Comparison of ENCODE assay signal across 8 cellular contexts in the genomic region with DNA sequence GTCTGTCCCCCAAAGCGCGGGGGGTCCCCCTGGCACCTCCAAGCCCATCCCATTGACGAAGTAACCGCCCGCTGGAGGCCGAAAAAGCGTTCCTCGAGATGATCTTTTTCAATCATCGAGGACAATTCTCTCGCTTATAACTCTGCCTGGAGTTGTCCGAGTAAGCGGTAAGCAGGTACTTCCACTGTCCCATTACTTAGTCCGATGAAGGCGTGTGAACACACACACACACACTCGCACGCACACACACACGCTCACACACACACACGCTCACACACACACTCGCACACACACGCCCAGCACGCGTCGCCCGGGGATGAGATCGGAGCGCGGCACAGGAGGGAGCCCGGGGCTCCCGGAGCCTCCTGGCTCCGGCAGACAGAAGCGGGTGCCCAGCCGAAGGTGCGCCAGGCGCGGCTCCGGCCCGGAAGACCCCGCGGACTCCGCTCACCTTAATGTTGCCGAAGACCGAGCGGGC. TPM values are rescaled to one million over a fixed set of nuclear protein-coding genes. Genes with fewer than 3 reads are reported as not detected.
DNase-seq lines count a peak whose midpoint lies in the region; ATAC-seq and TF ChIP-seq lines count a peak whose summit lies in the region.

No MANE protein-coding gene starts in this region.

- CTCF ChIA-PET in activated naive CD4-positive, alpha-beta T cell treated with anti-CD3 and anti-CD28 coated beads for 36 hours (lab: Charles Lee), result no interaction called here

- in situ Hi-C loops in GM13976 (cut with MboI; ENCODE audit: low sequenced_read_pairs, unreplicated experiment), result no loop called here

- H3K4me3 ChIP-seq in left lung, result peak overlapping the region; percentile 45 to 48
- peak overlapping the region; percentile 51 for H3K4me3 ChIP-seq in thymus (ENCODE audit: low read length)

- 2% methylated on average over 43 of the region's 43 CpGs for WGBS in thymus

- ATAC-seq in left lung, result peak; percentile 37
- no peak for ATAC-seq in GM21737 (IDR thresholded peaks at IDR 0.05; ENCODE audit: unreplicated experiment)

- peaks cover 39% of the 10 kb centered on the region for H3K27me3 Mint-ChIP-seq in activated naive CD4-positive, alpha-beta T cell treated with anti-CD3 and anti-CD28 coated beads for 36 hours (ENCODE audit: low read depth)
- H3K27me3 Mint-ChIP-seq in brain, result peaks cover 61% of the 10 kb centered on the region

- DNase-seq in activated naive CD4-positive, alpha-beta T cell treated with anti-CD3 and anti-CD28 coated beads for 36 hours, result no peak
- DNase-seq in activated naive CD4-positive, alpha-beta T cell (lab: John Stamatoyannopoulos, UW), result no peak
- DNase-seq in left lung (no peak), GM13976 (ENCODE audit: low spot score) (no peak), NCI-H1048 (lab: John Stamatoyannopoulos, UW) (no peak)

- H3K36me3 Mint-ChIP-seq in activated naive CD4-positive, alpha-beta T cell treated with anti-CD3 and anti-CD28 coated beads for 36 hours (ENCODE audit: low read depth), result no peaks in the 10 kb centered on the region
- no peaks in the 10 kb centered on the region for H3K36me3 Mint-ChIP-seq in brain

- intact Hi-C loops in activated naive CD4-positive, alpha-beta T cell treated with anti-CD3 and anti-CD28 coated beads for 36 hours (cut with micrococcal nuclease), result loop anchor here (5.0 kb wide), 1 partner anchor 87 kb away; no protein-coding TSS in a partner anchor
- intact Hi-C loops in left lung (cut with DNase I), result no loop called here

- TF ChIP-seq CTCF in brain (conservative IDR thresholded peaks at IDR 0.05), result no peak
- no peak for TF ChIP-seq CTCF in left lung (IDR thresholded peaks at IDR 0.05)
- TF ChIP-seq CTCF in GM13976 (IDR thresholded peaks at IDR 0.05; ENCODE audit: borderline replicate concordance, control extremely low read depth, extremely low read depth, insufficient read depth, missing control alignments), result no peak

- H3K27me3 ChIP-seq in left lung (peaks cover 0 to 42% of the 10 kb centered on the region in 2 donors), thymus (ENCODE audit: control insufficient read depth, insufficient read depth) (peaks cover 21% of the 10 kb centered on the region)

- H3K4me1 Mint-ChIP-seq in activated naive CD4-positive, alpha-beta T cell treated with anti-CD3 and anti-CD28 coated beads for 36 hours (ENCODE audit: low read depth), result peaks cover 8% of the 10 kb centered on the region
- H3K4me1 Mint-ChIP-seq in brain, result peaks cover 14% of the 10 kb centered on the region

- H3K27ac Mint-ChIP-seq in activated naive CD4-positive, alpha-beta T cell treated with anti-CD3 and anti-CD28 coated beads for 36 hours, result no peak overlapping the region
- no peak overlapping the region for H3K27ac Mint-ChIP-seq in brain

- H3K9me3 ChIP-seq in left lung (no peaks in the 10 kb centered on the region), thymus (ENCODE audit: control insufficient read depth) (no peaks in the 10 kb centered on the region)

- H3K36me3 ChIP-seq in left lung, result no peaks in the 10 kb centered on the region
- no peaks in the 10 kb centered on the region for H3K36me3 ChIP-seq in thymus (ENCODE audit: control insufficient read depth, insufficient read depth)

- no peaks in the 10 kb centered on the region for H3K9me3 Mint-ChIP-seq in activated naive CD4-positive, alpha-beta T cell treated with anti-CD3 and anti-CD28 coated beads for 36 hours
- peaks cover 0 to 8% (median 0%) of the 10 kb centered on the region in 5 experiments for H3K9me3 Mint-ChIP-seq in brain

- H3K4me1 ChIP-seq in left lung (no peaks in the 10 kb centered on the region), thymus (ENCODE audit: control insufficient read depth, insufficient read depth, low read length) (no peaks in the 10 kb centered on the region)

- peak overlapping the region; percentile 63 for H3K4me3 Mint-ChIP-seq in activated naive CD4-positive, alpha-beta T cell treated with anti-CD3 and anti-CD28 coated beads for 36 hours
- H3K4me3 Mint-ChIP-seq in brain, result peak overlapping the region; percentile 84 to 94 (median 91)

- H3K27ac ChIP-seq in left lung (peak overlapping the region; percentile 53 to 70), thymus (ENCODE audit: low read depth) (no peak overlapping the region)

RNA-seq across cellular contexts. Expression of a gene that starts 0.4 kb away (rescaled TPM):
- total RNA-seq in activated naive CD4-positive, alpha-beta T cell treated with anti-CD3 and anti-CD28 coated beads for 36 hours, result not detected
- 3.9 TPM for polyA plus RNA-seq in brain (ENCODE audit: insufficient read depth, low read depth, low replicate concordance)
- 100 to 1,000 TPM; 169 to 180 TPM for total RNA-seq in left lung
- polyA plus RNA-seq in thymus, result 3.9 TPM

Comparison
In these comparisons a context has a peak if more than half of its experiments do, and no peak if none do; other contexts are left out.
1. RNA of a gene that starts 0.4 kb away (total RNA-seq): 169 to 180 TPM in left lung; not detected in activated naive CD4-positive, alpha-beta T cell treated with anti-CD3 and anti-CD28 coated beads for 36 hours; every median in the first group is over 100 times any median in the second.